Comparison of ENCODE assay signal across 18 cellular contexts in the genomic region with DNA sequence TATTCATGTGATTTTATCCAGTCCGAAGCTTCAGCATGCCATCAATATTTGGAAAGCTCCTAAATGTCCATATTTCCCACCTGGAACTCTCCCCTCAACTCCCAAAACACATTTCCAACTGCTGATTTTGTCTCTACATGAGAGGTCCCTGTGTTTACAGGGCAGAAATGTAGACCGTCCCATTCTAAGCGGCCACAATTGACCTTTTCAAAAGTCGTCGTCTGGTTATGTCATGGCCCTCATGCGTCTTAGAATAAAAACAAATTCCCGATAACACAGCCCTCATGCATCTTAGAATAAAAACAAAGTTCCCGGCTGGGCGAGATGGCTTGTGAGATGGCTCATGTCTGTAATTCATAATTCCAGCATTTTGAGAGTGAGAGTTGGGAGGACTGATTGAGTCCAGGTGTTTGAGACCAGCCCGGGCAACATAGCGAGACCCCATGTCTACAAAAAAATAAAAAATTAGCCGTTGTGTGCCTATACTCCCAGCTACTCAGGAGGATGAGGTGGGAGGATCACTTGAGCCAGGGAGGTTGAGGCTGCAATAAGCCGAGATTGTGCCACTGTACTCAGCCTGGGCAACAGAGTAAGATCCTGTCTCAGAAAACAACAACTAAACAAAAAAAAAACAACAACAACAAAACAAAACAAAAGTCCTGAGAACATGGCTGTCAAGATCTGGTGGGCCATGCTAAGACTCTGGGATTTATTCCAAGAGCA. TPM values are rescaled to one million over a fixed set of nuclear protein-coding genes. Genes with fewer than 3 reads are reported as not detected.
A peak's percentile ranks its signal among the peaks of the same experiment; 100 is the strongest.
DNase-seq lines count a peak whose midpoint lies in the region; ATAC-seq, FAIRE-seq and TF ChIP-seq lines count a peak whose summit lies in the region.
"Had no signal": no experiment of that assay in that cellular context is flagged by ENCODE, and none has a peak within 500 bp of the region (broad histone marks: within the 10 kb centered on the region; RNA-seq: fewer than 3 reads in every experiment).

No MANE protein-coding gene starts in this region.

- DNase-seq in HepG2 (ENCODE audit: low spot score) (no peak), right lobe of liver (no peak), T-helper 17 cell (no peak), BE2C (no peak)
- peak in 1 of 9 donors; percentile 4 for DNase-seq in naive thymus-derived CD4-positive, alpha-beta T cell
- no peak for DNase-seq in stimulated activated CD4-positive, alpha-beta T cell treated with anti-CD3 and anti-CD28 coated beads, Interleukin-4, amount 100 ng/mL, for 1 hour
- DNase-seq: activated CD4-positive, alpha-beta T cell treated with anti-CD3 and anti-CD28 coated beads, Interleukin-2, amount 10 ng/mL, durations not matched to agents 7 days and 5 days; AML-193; foreskin fibroblast; NCI-H2081 treated with DMSO at 0.1 percent for 48 hours; NCI-H510A treated with DMSO at 0.1 percent for 48 hours; occipital lobe had no signal

- H3K27me3 ChIP-seq in HepG2 (ENCODE audit: control insufficient read depth in 1 of 2, insufficient read depth in 2 of 2, low read length in 2 of 2): no peaks in the 10 kb centered on the region; a peak in 1 of 5 replicates
- no peaks in the 10 kb centered on the region for H3K27me3 ChIP-seq in right lobe of liver
- no peaks in the 10 kb centered on the region for H3K27me3 ChIP-seq in naive thymus-derived CD4-positive, alpha-beta T cell (ENCODE audit: control insufficient read depth in 2 of 2, insufficient read depth in 2 of 2, low read length in 2 of 2)
- no peaks in the 10 kb centered on the region for H3K27me3 ChIP-seq in BE2C
- H3K27me3 ChIP-seq: SJCRH30 had no signal

- peak overlapping the region; percentile 64 for H2AFZ ChIP-seq in HepG2 (ENCODE audit: low read length)

- no peaks in the 10 kb centered on the region for H4K20me1 ChIP-seq in HepG2 (ENCODE audit: insufficient read depth, low read length)

- peak overlapping the region; percentile 93 for H3K27ac Mint-ChIP-seq in T-helper 17 cell
- peak overlapping the region in 7 of 9 donors; percentile 47 to 97 (median 90) for H3K27ac Mint-ChIP-seq in naive thymus-derived CD4-positive, alpha-beta T cell
- H3K27ac Mint-ChIP-seq: activated CD4-positive, alpha-beta T cell treated with anti-CD3 and anti-CD28 coated beads, Interleukin-2, amount 10 ng/mL, durations not matched to agents 7 days and 5 days had no signal

- TF ChIP-seq POLR2A in HepG2 (IDR thresholded peaks at IDR 0.05; ENCODE audit: insufficient read depth in 1 of 2, low read depth in 2 of 2, low read length in 2 of 2) (no peak), right lobe of liver (IDR thresholded peaks at IDR 0.05) (no peak)

- H3K9ac ChIP-seq in HepG2 (ENCODE audit: insufficient read depth, low read depth, low read length): no peak overlapping the region

- TF ChIP-seq EP300 in HepG2 (IDR thresholded peaks at IDR 0.05; ENCODE audit: low read depth in 2 of 2, low read length in 2 of 2): no peak
- no peak for TF ChIP-seq EP300 in HepG2 (CRISPR knock-in tag; IDR thresholded peaks at IDR 0.05; ENCODE audit: borderline replicate concordance)

- H3K36me3 Mint-ChIP-seq in T-helper 17 cell (ENCODE audit: low read depth): peaks cover 5% of the 10 kb centered on the region
- H3K36me3 Mint-ChIP-seq in naive thymus-derived CD4-positive, alpha-beta T cell: peaks cover 0 to 25% (median 20%) of the 10 kb centered on the region in 5 donors

- H3K4me2 ChIP-seq in HepG2 (ENCODE audit: low read depth, low read length): no peak overlapping the region

- POLR2A ChIA-PET in HepG2 (lab: Yijun Ruan, JAX): interaction anchor here (0.8 to 2.5 kb wide), 3 partner anchors 23 to 164 kb away, joined by 4 to 10 read pairs (median 4); no protein-coding TSS in a partner anchor
- POLR2A ChIA-PET in naive thymus-derived CD4-positive, alpha-beta T cell (lab: Charles Lee): interaction anchor here (1.0 to 2.2 kb wide), 4 partner anchors 9 to 20 kb away, joined by 3 to 22 read pairs (median 4); no protein-coding TSS in a partner anchor

- no peak for TF ChIP-seq RAD21 in HepG2 (CRISPR knock-in tag; IDR thresholded peaks at IDR 0.05)

- in situ Hi-C loops in HepG2 (cut with HindIII; ENCODE audit: extremely low pct_ligation_motif_present, low pct_unique_long_range_greater_than_20kb): no loop called here

- ATAC-seq in HepG2: no peak
- no peak for ATAC-seq in right lobe of liver
- ATAC-seq in T-helper 17 cell: no peak
- ATAC-seq in naive thymus-derived CD4-positive, alpha-beta T cell: no peak
- no peak for ATAC-seq in GM21619 (IDR thresholded peaks at IDR 0.05; ENCODE audit: unreplicated experiment)
- ATAC-seq: left cardiac atrium, sciatic nerve had no signal

- no TSS peak for BruUV-seq in HepG2 (replicated peaks; lab: Mats Ljungman, UMichigan)

- TF ChIP-seq CTCF in HepG2 (CRISPR knock-in tag; IDR thresholded peaks at IDR 0.05) (no peak), right lobe of liver (IDR thresholded peaks at IDR 0.05) (no peak), BE2C (IDR thresholded peaks at IDR 0.05; ENCODE audit: low read depth, low read length) (no peak)

- no peaks in the 10 kb centered on the region for H3K27me3 Mint-ChIP-seq in T-helper 17 cell
- H3K27me3 Mint-ChIP-seq in naive thymus-derived CD4-positive, alpha-beta T cell: no peaks in the 10 kb centered on the region
- H3K27me3 Mint-ChIP-seq: activated CD4-positive, alpha-beta T cell treated with anti-CD3 and anti-CD28 coated beads, Interleukin-2, amount 10 ng/mL, durations not matched to agents 7 days and 5 days had no signal

- H3K9me3 Mint-ChIP-seq in naive thymus-derived CD4-positive, alpha-beta T cell: no peaks in the 10 kb centered on the region
- H3K9me3 Mint-ChIP-seq: activated CD4-positive, alpha-beta T cell treated with anti-CD3 and anti-CD28 coated beads, Interleukin-2, amount 10 ng/mL, durations not matched to agents 7 days and 5 days had no signal

- H3K36me3 ChIP-seq in HepG2 (replicated peaks in 1 of 2; ENCODE audit: control insufficient read depth in 1 of 2, insufficient read depth in 2 of 2, low read length in 2 of 2): no peaks in the 10 kb centered on the region
- H3K36me3 ChIP-seq in right lobe of liver: no peaks in the 10 kb centered on the region
- H3K36me3 ChIP-seq in naive thymus-derived CD4-positive, alpha-beta T cell (ENCODE audit: control insufficient read depth in 2 of 3, insufficient read depth in 3 of 3, low read length in 3 of 3): no peaks in the 10 kb centered on the region
- no peaks in the 10 kb centered on the region for H3K36me3 ChIP-seq in BE2C
- H3K36me3 ChIP-seq: SJCRH30 had no signal

- WGBS in HepG2 (ENCODE audit: low lambda C conversion rate): 90% methylated on average over 13 of the region's 13 CpGs
- 95% methylated on average over 12 of the region's 13 CpGs for WGBS in right lobe of liver (ENCODE audit: insufficient coverage, low coverage, low lambda C conversion rate, missing lambda C conversion rate)

- peaks cover 4% of the 10 kb centered on the region for H3K79me2 ChIP-seq in HepG2 (ENCODE audit: insufficient read depth, low read length)

- intact Hi-C loops in HepG2 (cut with micrococcal nuclease; ENCODE audit: unreplicated experiment) (loop anchor here (5.0 kb wide), 1 partner anchor 137 kb away; no protein-coding TSS in a partner anchor), right lobe of liver (cut with DNase I) (no loop called here)
- intact Hi-C loops in naive thymus-derived CD4-positive, alpha-beta T cell (cut with micrococcal nuclease): loop anchor here in 1 of 2 donors (5.0 kb wide), 1 partner anchor 92 kb away; no protein-coding TSS in a partner anchor

- H3K27ac ChIP-seq in HepG2 (ENCODE audit: extremely low read length, insufficient read depth, low read length) (no peak overlapping the region), right lobe of liver (no peak overlapping the region)
- no peak overlapping the region for H3K27ac ChIP-seq in naive thymus-derived CD4-positive, alpha-beta T cell (ENCODE audit: low read depth, low read length)
- H3K27ac ChIP-seq: SJCRH30 had no signal

- no peaks in the 10 kb centered on the region for H3K9me3 ChIP-seq in HepG2 (ENCODE audit: low read length)
- no peaks in the 10 kb centered on the region for H3K9me3 ChIP-seq in right lobe of liver
- H3K9me3 ChIP-seq in T-helper 17 cell (ENCODE audit: control insufficient read depth, low read length, poor library complexity, severe bottlenecking): no peaks in the 10 kb centered on the region
- no peaks in the 10 kb centered on the region for H3K9me3 ChIP-seq in naive thymus-derived CD4-positive, alpha-beta T cell (ENCODE audit: control insufficient read depth in 2 of 3, low read length in 3 of 3)
- no peaks in the 10 kb centered on the region for H3K9me3 ChIP-seq in BE2C
- H3K9me3 ChIP-seq: SJCRH30 had no signal

- H3K4me1 ChIP-seq in HepG2 (ENCODE audit: insufficient read depth, low read length) (peaks cover 60% of the 10 kb centered on the region), right lobe of liver (peaks cover 0 to 15% (median 4%) of the 10 kb centered on the region in 4 donors), BE2C (peaks cover 18% of the 10 kb centered on the region)
- peaks cover 10 to 21% of the 10 kb centered on the region in 2 donors for H3K4me1 ChIP-seq in naive thymus-derived CD4-positive, alpha-beta T cell (ENCODE audit: control insufficient read depth in 2 of 2, insufficient read depth in 2 of 2, low read length in 2 of 2)
- H3K4me1 ChIP-seq: SJCRH30 had no signal

- H3K4me1 Mint-ChIP-seq in T-helper 17 cell: peaks cover 53% of the 10 kb centered on the region
- peaks cover 28 to 81% (median 72%) of the 10 kb centered on the region in 7 donors for H3K4me1 Mint-ChIP-seq in naive thymus-derived CD4-positive, alpha-beta T cell

- H3K4me3 Mint-ChIP-seq in T-helper 17 cell: no peak overlapping the region
- H3K4me3 Mint-ChIP-seq in naive thymus-derived CD4-positive, alpha-beta T cell: peak overlapping the region in 1 of 10 donors; percentile 1
- H3K4me3 Mint-ChIP-seq: activated CD4-positive, alpha-beta T cell treated with anti-CD3 and anti-CD28 coated beads, Interleukin-2, amount 10 ng/mL, durations not matched to agents 7 days and 5 days had no signal

- CTCF ChIA-PET in HepG2 (lab: Yijun Ruan, JAX; ENCODE audit: low intra/inter-chr PET ratio, low total read pairs): no interaction called here
- CTCF ChIA-PET in naive thymus-derived CD4-positive, alpha-beta T cell (lab: Charles Lee): interaction anchor here (0.8 kb wide), 1 partner anchor 340 kb away, joined by 3 read pairs; no protein-coding TSS in a partner anchor

- H3K4me3 ChIP-seq in HepG2 (replicated peaks in 1 of 3; ENCODE audit: insufficient read depth in 1 of 3, low read depth in 2 of 3, low read length in 3 of 3) (no peak overlapping the region), right lobe of liver (no peak overlapping the region), BE2C (ENCODE audit: low read depth, low read length) (no peak overlapping the region)
- no peak overlapping the region for H3K4me3 ChIP-seq in naive thymus-derived CD4-positive, alpha-beta T cell (ENCODE audit: low read length)
- H3K4me3 ChIP-seq: SJCRH30 had no signal

- FAIRE-seq in HepG2 (lab: Jason Lieb, UNC): no peak
- FAIRE-seq: colon, endothelial cell of umbilical vein had no signal

RNA-seq across cellular contexts. Expression of a gene that starts 6.4 kb away (rescaled TPM):
- 29.8 and 65.0 TPM in 2 replicates for total RNA-seq in HepG2 (2016; rRNA removed; fragmentation: Illumina TruSeq; extraction: Trizol)
- total RNA-seq in HepG2 (2016; cell fraction: cytosol; rRNA removed; fragmentation: Illumina TruSeq; extraction: Trizol; ENCODE audit: low read depth): 3.8 and 3.9 TPM in 2 replicates
- total RNA-seq in HepG2 (2016; cell fraction: insoluble cytoplasmic fraction; rRNA removed; fragmentation: Illumina TruSeq; extraction: Trizol): 30.1 and 52.5 TPM in 2 replicates
- total RNA-seq in HepG2 (2016; cell fraction: membrane; rRNA removed; fragmentation: Illumina TruSeq; extraction: Trizol): 17.5 and 18.9 TPM in 2 replicates
- 46.4 and 49.3 TPM in 2 replicates for total RNA-seq in HepG2 (2016; cell fraction: nucleus; rRNA removed; fragmentation: Illumina TruSeq; extraction: Trizol)
- polyA plus RNA-seq in HepG2 (2011; rRNA removed): 22.3 and 23.7 TPM in 2 replicates
- 16.1 and 20.6 TPM in 2 replicates for polyA plus RNA-seq in HepG2 (2011; cell fraction: cytosol; rRNA removed)
- polyA plus RNA-seq in HepG2 (2011; cell fraction: nucleus; rRNA removed): 28.1 and 34.2 TPM in 2 replicates
- 30.6 and 41.2 TPM in 2 replicates for polyA plus RNA-seq in HepG2 (2012)
- 0.85 and 1.1 TPM in 2 replicates for polyA plus RNA-seq in HepG2 (2016; cell fraction: cytosol; fragmentation: Illumina TruSeq; extraction: Trizol; ENCODE audit: low read depth)
- 50.4 and 54.5 TPM in 2 replicates for polyA plus RNA-seq in HepG2 (2016; cell fraction: insoluble cytoplasmic fraction; fragmentation: Illumina TruSeq; extraction: Trizol; ENCODE audit: low read depth)
- polyA plus RNA-seq in HepG2 (2016; cell fraction: membrane; fragmentation: Illumina TruSeq; extraction: Trizol; ENCODE audit: low read depth): 5.7 and 6.3 TPM in 2 replicates
- polyA plus RNA-seq in HepG2 (2016; cell fraction: nucleus; fragmentation: Illumina TruSeq; extraction: Trizol; ENCODE audit: insufficient read depth, low read depth): 66.7 and 71.5 TPM in 2 replicates
- polyA minus RNA-seq in HepG2 (2011; rRNA and poly(A)+ RNA removed; ENCODE audit: low replicate concordance): 13.5 and 82.3 TPM in 2 replicates
- polyA minus RNA-seq in HepG2 (2011; cell fraction: cytosol; rRNA and poly(A)+ RNA removed): 62.7 and 65.9 TPM in 2 replicates
- polyA minus RNA-seq in HepG2 (2011; cell fraction: nucleus; rRNA and poly(A)+ RNA removed): 63.2 and 86.3 TPM in 2 replicates
- 10 to 100 TPM; 11.3 to 27.1 (median 15.8) TPM for total RNA-seq in right lobe of liver
- total RNA-seq in T-helper 17 cell: 10 to 100 TPM; 70.4 to 72.8 TPM
- 100 to 1,000 TPM in 3 of 5 experiments, 10 to 100 TPM in 2; 72.6 to 104 (median 100) TPM for total RNA-seq in naive thymus-derived CD4-positive, alpha-beta T cell
- polyA plus RNA-seq in naive thymus-derived CD4-positive, alpha-beta T cell: 10 to 100 TPM; 17.3 to 55.2 TPM
- 12.8 TPM for polyA plus RNA-seq in BE2C (2012; ENCODE audit: insufficient read depth, insufficient read length, low read depth)
